ENCODE assay signal across 13 cellular contexts in genomic region chr10:29692121-29692539, GRCh38. TPM values are rescaled to one million over a fixed set of nuclear protein-coding genes. Genes with fewer than 3 reads are reported as not detected.
A peak's percentile ranks its signal among the peaks of the same experiment; 100 is the strongest.
DNase-seq lines count a peak whose midpoint lies in the region; ATAC-seq and TF ChIP-seq lines count a peak whose summit lies in the region.
"Had no signal": no experiment of that assay in that cellular context is flagged by ENCODE, and none has a peak within 500 bp of the region (broad histone marks: within the 10 kb centered on the region; RNA-seq: fewer than 3 reads in every experiment).

No MANE protein-coding gene starts in this region.

- no peak for ATAC-seq in HG02938 (IDR thresholded peaks at IDR 0.05; ENCODE audit: unreplicated experiment)
- ATAC-seq: activated CD8-positive, alpha-beta memory T cell treated with anti-CD3 and anti-CD28 coated beads, Interleukin-2, amount 10 ng/mL, durations not matched to agents 7 days and 5 days had no signal

- WGBS in adrenal gland, 4 donors = 57 to 59% (median 59%) methylated on average over 5 of the region's 5 CpGs

- intact Hi-C loops in adrenal gland (cut with DNase I) = no loop called here

- no peaks in the 10 kb centered on the region for H3K36me3 ChIP-seq in ACC112 (ENCODE audit: insufficient read depth, low read length)
- no peaks in the 10 kb centered on the region for H3K36me3 ChIP-seq in adrenal gland (replicated peaks in 1 of 2)
- H3K36me3 ChIP-seq in WERI-Rb-1 = no peaks in the 10 kb centered on the region

- no peak overlapping the region for H2AFZ ChIP-seq in ACC112 (ENCODE audit: low read length, unreplicated experiment)

- POLR2A ChIA-PET in RWPE1 (lab: Yijun Ruan, JAX; ENCODE audit: low non-redundant PET) = no interaction called here

- no peaks in the 10 kb centered on the region for H3K27me3 Mint-ChIP-seq in nephron (ENCODE audit: low read depth)

- peaks cover 49% of the 10 kb centered on the region for H3K4me1 Mint-ChIP-seq in nephron

- peak overlapping the region; percentile 49 for H3K4me3 ChIP-seq in ACC112 (ENCODE audit: low read depth, low read length)
- peak overlapping the region; percentile 19 for H3K4me3 ChIP-seq in fibroblast of mammary gland (ENCODE audit: control insufficient read depth, low read depth, low read length)
- no peak overlapping the region for H3K4me3 ChIP-seq in adrenal gland
- H3K4me3 ChIP-seq in WERI-Rb-1 (ENCODE audit: low read depth, low read length) = no peak overlapping the region
- H3K4me3 ChIP-seq: GM12878 had no signal

- peaks cover 16% of the 10 kb centered on the region for H3K36me3 Mint-ChIP-seq in nephron (ENCODE audit: low read depth)
- H3K36me3 Mint-ChIP-seq: activated CD8-positive, alpha-beta memory T cell treated with anti-CD3 and anti-CD28 coated beads, Interleukin-2, amount 10 ng/mL, durations not matched to agents 7 days and 5 days had no signal

- peak overlapping the region in 1 of 3 experiments; percentile 40 for H3K4me3 Mint-ChIP-seq in nephron
- H3K4me3 Mint-ChIP-seq: activated CD8-positive, alpha-beta memory T cell treated with anti-CD3 and anti-CD28 coated beads, Interleukin-2, amount 10 ng/mL, durations not matched to agents 7 days and 5 days had no signal

- no peak for TF ChIP-seq POLR2A in adrenal gland (IDR thresholded peaks at IDR 0.05)

- CTCF ChIA-PET in RWPE1 (lab: Yijun Ruan, JAX) = no interaction called here

- H3K9me3 Mint-ChIP-seq in nephron = peaks cover 4% of the 10 kb centered on the region

- DNase-seq in RWPE1 (ENCODE audit: low spot score) = peak; percentile 51
- DNase-seq in fibroblast of mammary gland (ENCODE audit: low read depth) = peak; percentile 31
- DNase-seq in adrenal gland = no peak
- DNase-seq in WERI-Rb-1 = no peak
- DNase-seq in retina = no peak
- DNase-seq: activated CD8-positive, alpha-beta memory T cell treated with anti-CD3 and anti-CD28 coated beads, Interleukin-2, amount 10 ng/mL, durations not matched to agents 7 days and 5 days; cortex of kidney; NCI-H1092; SHP77 had no signal

- peak overlapping the region; percentile 19 to 48 (median 46) for H3K27ac Mint-ChIP-seq in nephron
- H3K27ac Mint-ChIP-seq: activated CD8-positive, alpha-beta memory T cell treated with anti-CD3 and anti-CD28 coated beads, Interleukin-2, amount 10 ng/mL, durations not matched to agents 7 days and 5 days had no signal

- H3K4me1 ChIP-seq in ACC112 (ENCODE audit: control insufficient read depth, insufficient read depth, low read length, unreplicated experiment) (peaks cover 51% of the 10 kb centered on the region), adrenal gland (replicated peaks in 1 of 2) (peaks cover 0 to 32% of the 10 kb centered on the region in 2 donors)

- H3K9me3 ChIP-seq in adrenal gland (replicated peaks in 1 of 3) = no peaks in the 10 kb centered on the region
- H3K9me3 ChIP-seq in WERI-Rb-1 (ENCODE audit: severe bottlenecking) = no peaks in the 10 kb centered on the region

- H3K27me3 ChIP-seq in ACC112 (ENCODE audit: insufficient read depth, low read length) = no peaks in the 10 kb centered on the region
- no peaks in the 10 kb centered on the region for H3K27me3 ChIP-seq in adrenal gland
- no peaks in the 10 kb centered on the region for H3K27me3 ChIP-seq in WERI-Rb-1 (ENCODE audit: insufficient read depth, low read depth, severe bottlenecking)

- H3K79me2 ChIP-seq in ACC112 (ENCODE audit: control insufficient read depth, insufficient read depth, low read length, unreplicated experiment) = peaks cover 35% of the 10 kb centered on the region

- TF ChIP-seq CTCF in RWPE1 (conservative IDR thresholded peaks at IDR 0.05; ENCODE audit: low read depth) (no peak), fibroblast of mammary gland (conservative IDR thresholded peaks at IDR 0.05; ENCODE audit: control insufficient read depth, insufficient read depth, low read depth, low read length) (no peak), nephron (IDR thresholded peaks at IDR 0.05; ENCODE audit: unreplicated experiment in 3 of 3) (no peak), adrenal gland (IDR thresholded peaks at IDR 0.05) (no peak), WERI-Rb-1 (IDR thresholded peaks at IDR 0.05; ENCODE audit: low read depth, low read length) (no peak)

- H3K27ac ChIP-seq in ACC112 (ENCODE audit: low read depth, low read length) (peak overlapping the region; percentile 79), RWPE1 (no peak overlapping the region), adrenal gland (peak overlapping the region in 2 of 5 donors; percentile 3 to 51), WERI-Rb-1 (no peak overlapping the region)

RNA-seq across cellular contexts. Expression of gene SVIL, which starts 57.4 kb away (rescaled TPM):
- total RNA-seq in adrenal gland = 10 to 100 TPM; 21.2 to 73.1 (median 41.5) TPM
- polyA plus RNA-seq in adrenal gland = 10 to 100 TPM in 2 of 3 donors, 1 to 10 TPM in 1; 6.7 to 17.3 (median 12.5) TPM

Comparison
In these comparisons a context has a peak if more than half of its experiments do, and no peak if none do; other contexts are left out.
1. H3K4me3 ChIP-seq: peak in ACC112 (single experiment) and fibroblast of mammary gland (single experiment); none in adrenal gland (0 of 4) and WERI-Rb-1 (single experiment).
2. DNase-seq: peak in RWPE1 (single experiment) and fibroblast of mammary gland (single experiment); none in adrenal gland (0 of 7), WERI-Rb-1 (single experiment) and retina (single experiment).